ENCODE assay signal across 1 cellular context in the genomic region with DNA sequence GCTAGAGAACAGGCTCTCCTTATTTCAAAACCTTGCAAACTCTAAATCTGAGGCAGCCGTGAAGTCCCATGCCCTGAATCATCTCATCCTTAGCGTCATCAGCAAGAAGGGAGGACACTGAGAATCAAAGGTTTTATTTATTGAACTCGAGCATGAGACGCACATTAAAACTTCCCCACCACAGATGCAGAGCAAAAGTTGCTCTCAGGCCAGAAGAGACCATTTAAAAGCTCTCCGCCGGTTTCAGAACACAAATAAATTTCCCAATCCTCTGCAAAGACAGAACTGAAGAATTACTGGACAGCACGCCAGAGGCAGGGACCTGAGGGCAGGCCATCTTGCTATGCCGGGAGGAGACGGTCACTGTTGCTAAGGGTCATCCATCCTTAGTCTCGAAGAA.
TF ChIP-seq lines count a peak whose summit lies in the region.

No MANE protein-coding gene starts in this region.

TF ChIP-seq in H1, 55 proteins besides CTCF, POLR2A, EP300 and RAD21:
- TF ChIP-seq TBP (IDR thresholded peaks at IDR 0.05; ENCODE audit: low read depth, low read length), result no peak
- TF ChIP-seq, protein P1, sequence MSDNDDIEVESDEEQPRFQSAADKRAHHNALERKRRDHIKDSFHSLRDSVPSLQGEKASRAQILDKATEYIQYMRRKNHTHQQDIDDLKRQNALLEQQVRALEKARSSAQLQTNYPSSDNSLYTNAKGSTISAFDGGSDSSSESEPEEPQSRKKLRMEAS (IDR thresholded peaks at IDR 0.05), result no peak
- TF ChIP-seq CBX8 (IDR thresholded peaks at IDR 0.05; ENCODE audit: borderline replicate concordance, low read depth, low read length), result no peak
- TF ChIP-seq BACH1 (IDR thresholded peaks at IDR 0.05; ENCODE audit: low read length), result no peak
- TF ChIP-seq SRF (IDR thresholded peaks at IDR 0.05; ENCODE audit: low read depth, low read length), result no peak
- TF ChIP-seq TCF12 (IDR thresholded peaks at IDR 0.05; ENCODE audit: low read depth, low read length), result no peak
- no peak for TF ChIP-seq KDM1A (IDR thresholded peaks at IDR 0.05; ENCODE audit: borderline replicate concordance, low read length)
- no peak for TF ChIP-seq JUND (IDR thresholded peaks at IDR 0.05; ENCODE audit: low read length)
- TF ChIP-seq RXRA (IDR thresholded peaks at IDR 0.05; ENCODE audit: insufficient read depth, low read depth, low read length), result no peak
- no peak for TF ChIP-seq POU5F1 (IDR thresholded peaks at IDR 0.05; ENCODE audit: low read depth, low read length)
- TF ChIP-seq KDM5A (IDR thresholded peaks at IDR 0.05; ENCODE audit: low read length), result no peak
- TF ChIP-seq EZH2 (IDR thresholded peaks at IDR 0.05; ENCODE audit: low read depth, low read length, severe bottlenecking), result no peak
- no peak for TF ChIP-seq CBX5 (IDR thresholded peaks at IDR 0.05; ENCODE audit: low read depth, low read length)
- no peak for TF ChIP-seq NRF1 (IDR thresholded peaks at IDR 0.05; ENCODE audit: low read depth, low read length)
- TF ChIP-seq, protein P2, sequence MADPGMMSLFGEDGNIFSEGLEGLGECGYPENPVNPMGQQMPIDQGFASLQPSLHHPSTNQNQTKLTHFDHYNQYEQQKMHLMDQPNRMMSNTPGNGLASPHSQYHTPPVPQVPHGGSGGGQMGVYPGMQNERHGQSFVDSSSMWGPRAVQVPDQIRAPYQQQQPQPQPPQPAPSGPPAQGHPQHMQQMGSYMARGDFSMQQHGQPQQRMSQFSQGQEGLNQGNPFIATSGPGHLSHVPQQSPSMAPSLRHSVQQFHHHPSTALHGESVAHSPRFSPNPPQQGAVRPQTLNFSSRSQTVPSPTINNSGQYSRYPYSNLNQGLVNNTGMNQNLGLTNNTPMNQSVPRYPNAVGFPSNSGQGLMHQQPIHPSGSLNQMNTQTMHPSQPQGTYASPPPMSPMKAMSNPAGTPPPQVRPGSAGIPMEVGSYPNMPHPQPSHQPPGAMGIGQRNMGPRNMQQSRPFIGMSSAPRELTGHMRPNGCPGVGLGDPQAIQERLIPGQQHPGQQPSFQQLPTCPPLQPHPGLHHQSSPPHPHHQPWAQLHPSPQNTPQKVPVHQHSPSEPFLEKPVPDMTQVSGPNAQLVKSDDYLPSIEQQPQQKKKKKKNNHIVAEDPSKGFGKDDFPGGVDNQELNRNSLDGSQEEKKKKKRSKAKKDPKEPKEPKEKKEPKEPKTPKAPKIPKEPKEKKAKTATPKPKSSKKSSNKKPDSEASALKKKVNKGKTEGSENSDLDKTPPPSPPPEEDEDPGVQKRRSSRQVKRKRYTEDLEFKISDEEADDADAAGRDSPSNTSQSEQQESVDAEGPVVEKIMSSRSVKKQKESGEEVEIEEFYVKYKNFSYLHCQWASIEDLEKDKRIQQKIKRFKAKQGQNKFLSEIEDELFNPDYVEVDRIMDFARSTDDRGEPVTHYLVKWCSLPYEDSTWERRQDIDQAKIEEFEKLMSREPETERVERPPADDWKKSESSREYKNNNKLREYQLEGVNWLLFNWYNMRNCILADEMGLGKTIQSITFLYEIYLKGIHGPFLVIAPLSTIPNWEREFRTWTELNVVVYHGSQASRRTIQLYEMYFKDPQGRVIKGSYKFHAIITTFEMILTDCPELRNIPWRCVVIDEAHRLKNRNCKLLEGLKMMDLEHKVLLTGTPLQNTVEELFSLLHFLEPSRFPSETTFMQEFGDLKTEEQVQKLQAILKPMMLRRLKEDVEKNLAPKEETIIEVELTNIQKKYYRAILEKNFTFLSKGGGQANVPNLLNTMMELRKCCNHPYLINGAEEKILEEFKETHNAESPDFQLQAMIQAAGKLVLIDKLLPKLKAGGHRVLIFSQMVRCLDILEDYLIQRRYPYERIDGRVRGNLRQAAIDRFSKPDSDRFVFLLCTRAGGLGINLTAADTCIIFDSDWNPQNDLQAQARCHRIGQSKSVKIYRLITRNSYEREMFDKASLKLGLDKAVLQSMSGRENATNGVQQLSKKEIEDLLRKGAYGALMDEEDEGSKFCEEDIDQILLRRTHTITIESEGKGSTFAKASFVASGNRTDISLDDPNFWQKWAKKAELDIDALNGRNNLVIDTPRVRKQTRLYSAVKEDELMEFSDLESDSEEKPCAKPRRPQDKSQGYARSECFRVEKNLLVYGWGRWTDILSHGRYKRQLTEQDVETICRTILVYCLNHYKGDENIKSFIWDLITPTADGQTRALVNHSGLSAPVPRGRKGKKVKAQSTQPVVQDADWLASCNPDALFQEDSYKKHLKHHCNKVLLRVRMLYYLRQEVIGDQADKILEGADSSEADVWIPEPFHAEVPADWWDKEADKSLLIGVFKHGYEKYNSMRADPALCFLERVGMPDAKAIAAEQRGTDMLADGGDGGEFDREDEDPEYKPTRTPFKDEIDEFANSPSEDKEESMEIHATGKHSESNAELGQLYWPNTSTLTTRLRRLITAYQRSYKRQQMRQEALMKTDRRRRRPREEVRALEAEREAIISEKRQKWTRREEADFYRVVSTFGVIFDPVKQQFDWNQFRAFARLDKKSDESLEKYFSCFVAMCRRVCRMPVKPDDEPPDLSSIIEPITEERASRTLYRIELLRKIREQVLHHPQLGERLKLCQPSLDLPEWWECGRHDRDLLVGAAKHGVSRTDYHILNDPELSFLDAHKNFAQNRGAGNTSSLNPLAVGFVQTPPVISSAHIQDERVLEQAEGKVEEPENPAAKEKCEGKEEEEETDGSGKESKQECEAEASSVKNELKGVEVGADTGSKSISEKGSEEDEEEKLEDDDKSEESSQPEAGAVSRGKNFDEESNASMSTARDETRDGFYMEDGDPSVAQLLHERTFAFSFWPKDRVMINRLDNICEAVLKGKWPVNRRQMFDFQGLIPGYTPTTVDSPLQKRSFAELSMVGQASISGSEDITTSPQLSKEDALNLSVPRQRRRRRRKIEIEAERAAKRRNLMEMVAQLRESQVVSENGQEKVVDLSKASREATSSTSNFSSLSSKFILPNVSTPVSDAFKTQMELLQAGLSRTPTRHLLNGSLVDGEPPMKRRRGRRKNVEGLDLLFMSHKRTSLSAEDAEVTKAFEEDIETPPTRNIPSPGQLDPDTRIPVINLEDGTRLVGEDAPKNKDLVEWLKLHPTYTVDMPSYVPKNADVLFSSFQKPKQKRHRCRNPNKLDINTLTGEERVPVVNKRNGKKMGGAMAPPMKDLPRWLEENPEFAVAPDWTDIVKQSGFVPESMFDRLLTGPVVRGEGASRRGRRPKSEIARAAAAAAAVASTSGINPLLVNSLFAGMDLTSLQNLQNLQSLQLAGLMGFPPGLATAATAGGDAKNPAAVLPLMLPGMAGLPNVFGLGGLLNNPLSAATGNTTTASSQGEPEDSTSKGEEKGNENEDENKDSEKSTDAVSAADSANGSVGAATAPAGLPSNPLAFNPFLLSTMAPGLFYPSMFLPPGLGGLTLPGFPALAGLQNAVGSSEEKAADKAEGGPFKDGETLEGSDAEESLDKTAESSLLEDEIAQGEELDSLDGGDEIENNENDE (IDR thresholded peaks at IDR 0.05; ENCODE audit: insufficient replicate concordance, low read length), result no peak
